In the genomic region with DNA sequence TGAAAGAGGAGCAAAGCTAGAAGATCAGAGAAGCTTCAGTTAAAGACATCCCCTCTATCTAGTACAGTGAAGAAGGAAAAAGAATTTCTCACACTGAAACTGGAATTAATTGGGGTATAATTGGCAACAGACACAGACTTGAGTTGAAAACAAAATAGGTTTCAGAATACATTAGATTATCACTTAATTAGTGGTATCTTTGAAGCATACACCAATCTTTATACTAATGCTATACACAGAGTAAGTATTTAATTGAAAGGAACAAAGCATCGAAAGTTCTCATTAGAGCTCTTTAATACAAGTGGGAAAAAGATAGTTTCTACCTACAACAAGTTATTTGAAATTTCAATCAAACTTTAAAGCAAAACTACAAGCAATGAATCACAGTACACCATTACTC, we compare ENCODE assay signal across 30 cellular contexts.
"Had no signal": no experiment of that assay in that cellular context is flagged by ENCODE, and none has a peak within 500 bp of the region (broad histone marks: within the 10 kb centered on the region; RNA-seq: fewer than 3 reads in every experiment).

No MANE protein-coding gene starts in this region.

- H3K9ac ChIP-seq: parathyroid adenoma had no signal

- FAIRE-seq: small intestine, urothelium cell line had no signal

- H3K4me3 ChIP-seq: ovary, psoas muscle, right lobe of liver, sigmoid colon, stomach, thoracic aorta, thyroid gland, tibial nerve, upper lobe of left lung, vagina had no signal

- H3K27ac ChIP-seq: ovary, parathyroid adenoma, psoas muscle, right lobe of liver, sigmoid colon, stomach, thoracic aorta, upper lobe of left lung, vagina had no signal

- H3K27me3 ChIP-seq: ovary, right lobe of liver, sigmoid colon, stomach, thyroid gland, tibial nerve, upper lobe of left lung, vagina had no signal

- ATAC-seq: naive thymus-derived CD8-positive, alpha-beta T cell; natural killer cell treated with Interleukin-12 subunit alpha and Interleukin-12 subunit beta and Interleukin-15 and Interleukin-18, amount 100 ng/mL, for 72 hours; psoas muscle; right cardiac atrium; right lobe of liver; stimulated activated effector memory CD8-positive, alpha-beta T cell treated with anti-CD3 and anti-CD28 coated beads, Interleukin-12 subunit alpha, Interleukin-12 subunit beta, amount 100 ng/mL, for 72 hours; stimulated activated naive B cell treated with anti-CD40 and anti-IgM and Interleukin-4, amounts not matched to agents 10 μg/mL and 1 μg/mL and 100 μg/mL, for 72 hours had no signal

- H3K27me3 Mint-ChIP-seq: naive thymus-derived CD8-positive, alpha-beta T cell; natural killer cell treated with Interleukin-12 subunit alpha and Interleukin-12 subunit beta and Interleukin-15 and Interleukin-18, amount 100 ng/mL, for 72 hours; progenitor cell of endocrine pancreas; stimulated activated naive B cell treated with anti-CD40 and anti-IgM and Interleukin-4, amounts not matched to agents 10 μg/mL and 1 μg/mL and 100 μg/mL, for 72 hours; stimulated activated naive CD8-positive, alpha-beta T cell treated with anti-CD3 and anti-CD28 coated beads, Interleukin-15, Interleukin-2, amounts not matched to agents 100 ng/mL and 50 ng/mL, for 24 hours had no signal

- H3K36me3 Mint-ChIP-seq: naive thymus-derived CD8-positive, alpha-beta T cell; natural killer cell treated with Interleukin-12 subunit alpha and Interleukin-12 subunit beta and Interleukin-15 and Interleukin-18, amount 100 ng/mL, for 72 hours; stimulated activated effector memory CD8-positive, alpha-beta T cell treated with anti-CD3 and anti-CD28 coated beads, Interleukin-12 subunit alpha, Interleukin-12 subunit beta, amount 100 ng/mL, for 72 hours; stimulated activated naive B cell treated with anti-CD40 and anti-IgM and Interleukin-4, amounts not matched to agents 10 μg/mL and 1 μg/mL and 100 μg/mL, for 72 hours had no signal

- H3K79me2 ChIP-seq: parathyroid adenoma had no signal

- DNase-seq: naive thymus-derived CD8-positive, alpha-beta T cell; nephron progenitor cell; occipital lobe; ovary; posterior cingulate gyrus; psoas muscle; right cardiac atrium; right lobe of liver; sigmoid colon; small intestine; stimulated activated CD4-positive, alpha-beta T cell treated with anti-CD3 and anti-CD28 coated beads, Interleukin-15, amount 100 ng/mL, for 24 hours; stimulated activated CD4-positive, alpha-beta T cell treated with anti-CD3 and anti-CD28 coated beads, Interleukin-2, amount 100 ng/mL, for 24 hours; stimulated activated CD4-positive, alpha-beta T cell treated with anti-CD3 and anti-CD28 coated beads, Interleukin-2, amount 100 ng/mL, for 48 hours; stimulated activated CD4-positive, alpha-beta T cell treated with anti-CD3 and anti-CD28 coated beads, Interleukin-4, amount 100 ng/mL, for 24 hours; stimulated activated naive B cell treated with anti-CD40 and anti-IgM and Interleukin-4, amounts not matched to agents 10 μg/mL and 1 μg/mL and 100 μg/mL, for 72 hours; stimulated activated naive CD4-positive, alpha-beta T cell treated with Interleukin-2 at 50 U/mL for 16 hours; stomach; thyroid gland; trophoblast cell; upper lobe of left lung had no signal

- H3K9me3 Mint-ChIP-seq: nephron progenitor cell; neural crest cell; stimulated activated naive B cell treated with anti-CD40 and anti-IgM and Interleukin-4, amounts not matched to agents 10 μg/mL and 1 μg/mL and 100 μg/mL, for 72 hours; stimulated activated naive CD8-positive, alpha-beta T cell treated with anti-CD3 and anti-CD28 coated beads, Interleukin-15, Interleukin-2, amounts not matched to agents 100 ng/mL and 50 ng/mL, for 24 hours had no signal

- H3K4me1 Mint-ChIP-seq: naive thymus-derived CD8-positive, alpha-beta T cell; nephron progenitor cell; neural crest cell; stimulated activated effector memory CD8-positive, alpha-beta T cell treated with anti-CD3 and anti-CD28 coated beads, Interleukin-12 subunit alpha, Interleukin-12 subunit beta, amount 100 ng/mL, for 72 hours had no signal

- H3K27ac Mint-ChIP-seq: naive thymus-derived CD8-positive, alpha-beta T cell; natural killer cell treated with Interleukin-12 subunit alpha and Interleukin-12 subunit beta and Interleukin-15 and Interleukin-18, amount 100 ng/mL, for 72 hours; nephron progenitor cell; progenitor cell of endocrine pancreas; stimulated activated effector memory CD8-positive, alpha-beta T cell treated with anti-CD3 and anti-CD28 coated beads, Interleukin-12 subunit alpha, Interleukin-12 subunit beta, amount 100 ng/mL, for 72 hours; stimulated activated naive B cell treated with anti-CD40 and anti-IgM and Interleukin-4, amounts not matched to agents 10 μg/mL and 1 μg/mL and 100 μg/mL, for 72 hours; stimulated activated naive CD8-positive, alpha-beta T cell treated with anti-CD3 and anti-CD28 coated beads, Interleukin-15, Interleukin-2, amounts not matched to agents 100 ng/mL and 50 ng/mL, for 24 hours had no signal

- H3K4me1 ChIP-seq: psoas muscle, sigmoid colon, vagina had no signal

- H3K4me3 Mint-ChIP-seq: naive thymus-derived CD8-positive, alpha-beta T cell; natural killer cell treated with Interleukin-12 subunit alpha and Interleukin-12 subunit beta and Interleukin-15 and Interleukin-18, amount 100 ng/mL, for 72 hours; nephron progenitor cell; neural crest cell; stimulated activated effector memory CD8-positive, alpha-beta T cell treated with anti-CD3 and anti-CD28 coated beads, Interleukin-12 subunit alpha, Interleukin-12 subunit beta, amount 100 ng/mL, for 72 hours; stimulated activated naive B cell treated with anti-CD40 and anti-IgM and Interleukin-4, amounts not matched to agents 10 μg/mL and 1 μg/mL and 100 μg/mL, for 72 hours; stimulated activated naive CD8-positive, alpha-beta T cell treated with anti-CD3 and anti-CD28 coated beads, Interleukin-15, Interleukin-2, amounts not matched to agents 100 ng/mL and 50 ng/mL, for 24 hours had no signal

- H3K36me3 ChIP-seq: ovary, right lobe of liver, sigmoid colon, stomach, thoracic aorta, thyroid gland, tibial nerve, upper lobe of left lung, vagina had no signal

- H3K9me3 ChIP-seq: ovary, psoas muscle, right lobe of liver, sigmoid colon, stomach, thoracic aorta, thyroid gland, tibial nerve, upper lobe of left lung, vagina had no signal
